23 cellular contexts compared by ENCODE assay signal in the genomic region with DNA sequence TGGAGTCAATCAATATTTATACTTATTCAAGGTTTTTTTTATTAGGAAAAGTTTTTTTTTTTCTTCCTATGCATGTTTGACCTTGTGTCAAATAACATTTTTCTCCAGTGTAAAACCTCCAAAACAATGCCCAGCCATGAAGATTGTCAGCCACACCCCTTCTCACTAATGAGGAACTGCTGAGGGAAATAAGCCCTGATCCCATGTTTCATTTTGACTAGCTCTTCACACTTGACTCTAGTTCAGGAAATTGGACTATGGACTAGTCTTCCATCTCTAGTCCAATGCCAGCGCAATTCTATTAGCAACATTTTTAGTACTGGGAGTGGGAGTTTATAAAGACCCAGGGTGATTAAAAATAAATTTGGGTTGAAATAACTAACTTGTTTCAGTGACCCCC.
DNase-seq lines count a peak whose midpoint lies in the region; ATAC-seq and TF ChIP-seq lines count a peak whose summit lies in the region.
"Had no signal": no experiment of that assay in that cellular context is flagged by ENCODE, and none has a peak within 500 bp of the region (broad histone marks: within the 10 kb centered on the region; RNA-seq: fewer than 3 reads in every experiment).

No MANE protein-coding gene starts in this region.

- H3K27me3 ChIP-seq in esophagus muscularis mucosa (no peaks in the 10 kb centered on the region), SJCRH30 (no peaks in the 10 kb centered on the region)
- H3K27me3 ChIP-seq in effector memory CD4-positive, alpha-beta T cell (replicated peaks; ENCODE audit: control insufficient read depth, insufficient read depth, low read length, poor library complexity, severe bottlenecking), result no peaks in the 10 kb centered on the region
- H3K27me3 ChIP-seq: brain microvascular endothelial cell had no signal

- no peak for TF ChIP-seq POLR2A in esophagus muscularis mucosa (IDR thresholded peaks at IDR 0.05; ENCODE audit: low read depth)

- ATAC-seq in left ventricle myocardium superior, result peak; percentile 30
- no peak for ATAC-seq in HG02973 (IDR thresholded peaks at IDR 0.05; ENCODE audit: unreplicated experiment)
- ATAC-seq in GM21381 (IDR thresholded peaks at IDR 0.05; ENCODE audit: unreplicated experiment), result no peak
- ATAC-seq: activated T-helper 17 cell treated with anti-CD3 and anti-CD28 coated beads, Interleukin-2, amount 50 U/mL, for 72 hours; GM23338; left cardiac atrium had no signal

- intact Hi-C loops in left ventricle myocardium superior (cut with micrococcal nuclease), result loop anchor here (5.0 kb wide), 1 partner anchor 471 kb away; no protein-coding TSS in a partner anchor
- intact Hi-C loops in cardiac septum (cut with DNase I), result no loop called here
- intact Hi-C loops in esophagus muscularis mucosa (cut with DNase I), result no loop called here

- no peak for TF ChIP-seq CTCF in esophagus muscularis mucosa (IDR thresholded peaks at IDR 0.05)

- H3K27ac ChIP-seq in esophagus muscularis mucosa (replicated peaks in 1 of 4) (no peak overlapping the region), SJCRH30 (no peak overlapping the region)
- no peak overlapping the region for H3K27ac ChIP-seq in effector memory CD4-positive, alpha-beta T cell (ENCODE audit: insufficient read depth, low read length, poor library complexity, severe bottlenecking)
- H3K27ac ChIP-seq: brain microvascular endothelial cell, dorsolateral prefrontal cortex had no signal

- no peaks in the 10 kb centered on the region for H3K9me3 ChIP-seq in esophagus muscularis mucosa
- H3K9me3 ChIP-seq in SJCRH30 (replicated peaks), result no peaks in the 10 kb centered on the region
- no peaks in the 10 kb centered on the region for H3K9me3 ChIP-seq in effector memory CD4-positive, alpha-beta T cell (ENCODE audit: control insufficient read depth, low read length)

- DNase-seq in left ventricle myocardium superior (no peak), cardiac septum (ENCODE audit: low spot score) (no peak), SIG-M5 treated with dmso at 0.1 percent for 504 hours (lab: John Stamatoyannopoulos, UW; ENCODE audit: unreplicated experiment) (peak; percentile 84), esophagus muscularis mucosa (ENCODE audit: extremely low spot score) (peak; percentile 12), SJCRH30 (no peak)
- no peak for DNase-seq in effector memory CD4-positive, alpha-beta T cell
- DNase-seq: 8988T; activated CD4-positive, alpha-beta T cell treated with anti-CD3 and anti-CD28 coated beads for 36 hours; activated naive CD4-positive, alpha-beta T cell treated with anti-CD3 and anti-CD28 coated beads, Interleukin-2, amount 10 ng/mL, durations not matched to agents 7 days and 5 days; amniotic stem cell; brain microvascular endothelial cell; dorsolateral prefrontal cortex; hypothalamus; left cardiac atrium; NCI-H2029 treated with DMSO at 0.1 percent for 48 hours; NCI-H526; NK-92 treated with Interleukin-12 subunit alpha and Interleukin-12 subunit beta, amount 100 ng/mL, for 24 hours; RPMI8226; trophoblast cell had no signal

- H3K4me3 ChIP-seq in esophagus muscularis mucosa, result no peak overlapping the region
- no peak overlapping the region for H3K4me3 ChIP-seq in SJCRH30
- no peak overlapping the region for H3K4me3 ChIP-seq in effector memory CD4-positive, alpha-beta T cell (ENCODE audit: insufficient read depth, low read depth, low read length, poor library complexity, severe bottlenecking)
- H3K4me3 ChIP-seq: dorsolateral prefrontal cortex, GM23338 had no signal

- no peaks in the 10 kb centered on the region for H3K36me3 ChIP-seq in esophagus muscularis mucosa
- no peaks in the 10 kb centered on the region for H3K36me3 ChIP-seq in SJCRH30
- no peaks in the 10 kb centered on the region for H3K36me3 ChIP-seq in effector memory CD4-positive, alpha-beta T cell (ENCODE audit: control insufficient read depth, insufficient read depth, low read length)
- H3K36me3 ChIP-seq: brain microvascular endothelial cell had no signal

- TF ChIP-seq EP300 in esophagus muscularis mucosa (IDR thresholded peaks at IDR 0.05), result no peak

- WGBS in esophagus muscularis mucosa, result 86% methylated on average over 1 of the region's 1 CpG

- no peaks in the 10 kb centered on the region for H3K4me1 ChIP-seq in esophagus muscularis mucosa
- no peaks in the 10 kb centered on the region for H3K4me1 ChIP-seq in SJCRH30
- no peaks in the 10 kb centered on the region for H3K4me1 ChIP-seq in effector memory CD4-positive, alpha-beta T cell (ENCODE audit: control insufficient read depth, insufficient read depth, low read length, poor library complexity, severe bottlenecking)

Comparison
In these comparisons a context has a peak if more than half of its experiments do, and no peak if none do; other contexts are left out.
1. DNase-seq: peak in SIG-M5 treated with dmso at 0.1 percent for 504 hours (single experiment) and esophagus muscularis mucosa (single experiment); none in left ventricle myocardium superior (single experiment), cardiac septum (single experiment), SJCRH30 (0 of 2) and effector memory CD4-positive, alpha-beta T cell (0 of 3).